12 cellular contexts compared by ENCODE assay signal in the genomic region with DNA sequence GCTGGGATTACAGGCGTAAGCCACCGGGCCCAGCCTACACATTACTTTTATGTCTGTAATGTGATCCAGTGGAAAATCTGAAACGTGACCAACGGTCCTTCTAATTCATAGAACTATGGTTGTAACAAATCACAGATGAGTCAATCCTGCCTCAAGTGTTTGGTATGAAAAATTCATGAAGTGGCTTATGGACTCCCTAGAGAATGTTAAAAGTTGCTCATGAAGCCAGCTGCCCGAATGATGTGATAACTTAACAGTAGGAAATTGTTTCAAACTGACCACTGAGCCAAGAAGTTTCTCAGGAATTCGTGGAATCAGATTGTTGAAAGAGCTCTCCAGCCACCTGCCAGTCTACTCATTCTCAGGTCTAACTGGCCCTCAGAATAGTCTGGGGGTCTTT. TPM values are rescaled to one million over a fixed set of nuclear protein-coding genes. Genes with fewer than 3 reads are reported as not detected.
DNase-seq lines count a peak whose midpoint lies in the region; ATAC-seq and TF ChIP-seq lines count a peak whose summit lies in the region.
"Had no signal": no experiment of that assay in that cellular context is flagged by ENCODE, and none has a peak within 500 bp of the region (broad histone marks: within the 10 kb centered on the region; RNA-seq: fewer than 3 reads in every experiment).

No MANE protein-coding gene starts in this region.

- TF ChIP-seq CTCF in mammary epithelial cell (conservative IDR thresholded peaks at IDR 0.05 in 1 of 2, IDR thresholded peaks at IDR 0.05 in 1 of 2; ENCODE audit: extremely low read depth in 1 of 2, insufficient read depth in 1 of 2, low read depth in 1 of 2, low read length in 2 of 2): no peak
- TF ChIP-seq CTCF in endothelial cell (IDR thresholded peaks at IDR 0.05; ENCODE audit: unreplicated experiment): no peak

- H3K4me2 ChIP-seq in mammary epithelial cell (ENCODE audit: insufficient read depth, low read depth, low read length): no peak overlapping the region

- peak; percentile 88 for DNase-seq in AG08395 (ENCODE audit: low spot score)
- DNase-seq in HT1080 (ENCODE audit: low read depth): peak; percentile 87
- peak; percentile 62 for DNase-seq in mammary epithelial cell
- DNase-seq in kidney glomerular epithelial cell (lab: John Stamatoyannopoulos, UW): peak; percentile 51
- no peak for DNase-seq in HuH-7 (ENCODE audit: low spot score)
- no peak for DNase-seq in activated T-helper 1 cell treated with anti-CD3 and anti-CD28 coated beads, Interleukin-12 subunit alpha, Interleukin-12 subunit beta, Interleukin-2, Interleukin-4 antibody, amounts not matched to agents 30 ng/mL and 10 ng/mL and 1 ng/mL, durations not matched to agents 14 hours and 24 hours and 36 hours (ENCODE audit: low spot score)
- no peak for DNase-seq in endothelial cell (ENCODE audit: low spot score)
- DNase-seq: substantia nigra had no signal

- no peaks in the 10 kb centered on the region for H3K36me3 ChIP-seq in mammary epithelial cell (ENCODE audit: insufficient read depth, low read length)

- no peaks in the 10 kb centered on the region for H3K27me3 ChIP-seq in mammary epithelial cell (ENCODE audit: insufficient read depth, low read length)

- dilution Hi-C loops in mammary epithelial cell (cut with HindIII; ENCODE audit: low sequenced_read_pairs): loop anchor here (5.0 kb wide), 1 partner anchor 94 kb away; a partner anchor contains a TSS

- ATAC-seq in GM19035 (IDR thresholded peaks at IDR 0.05; ENCODE audit: unreplicated experiment): no peak
- ATAC-seq: GM12878 had no signal

- no peaks in the 10 kb centered on the region for H3K4me1 ChIP-seq in mammary epithelial cell (ENCODE audit: insufficient read depth, low read length)

- no peak overlapping the region for H3K27ac ChIP-seq in mammary epithelial cell (ENCODE audit: insufficient read depth, low read depth, low read length)
- H3K27ac ChIP-seq: HL-60 had no signal

- no TSS peak for BruUV-seq in mammary epithelial cell (replicated peaks; lab: Mats Ljungman, UMichigan)

- H3K9me3 Mint-ChIP-seq in activated T-helper 1 cell treated with anti-CD3 and anti-CD28 coated beads, Interleukin-12 subunit alpha, Interleukin-12 subunit beta, Interleukin-2, Interleukin-4 antibody, amounts not matched to agents 30 ng/mL and 10 ng/mL and 1 ng/mL, durations not matched to agents 14 hours and 24 hours and 36 hours: no peaks in the 10 kb centered on the region
- no peaks in the 10 kb centered on the region for H3K9me3 Mint-ChIP-seq in endothelial cell (ENCODE audit: unreplicated experiment)
- H3K9me3 Mint-ChIP-seq: T-helper 1 cell treated with Interleukin-12 subunit alpha and Interleukin-12 subunit beta and Interleukin-4 antibody, amounts not matched to agents 30 μg/mL and 1 μg/mL, for 36 hours had no signal

- no peak overlapping the region for H3K9ac ChIP-seq in mammary epithelial cell (ENCODE audit: insufficient read depth, low read length)

- H3K9me3 ChIP-seq in mammary epithelial cell (replicated peaks; ENCODE audit: insufficient read depth, low read length): no peaks in the 10 kb centered on the region

- intact Hi-C loops in mammary epithelial cell (cut with micrococcal nuclease): no loop called here
- intact Hi-C loops in activated T-helper 1 cell treated with anti-CD3 and anti-CD28 coated beads, Interleukin-12 subunit alpha, Interleukin-12 subunit beta, Interleukin-2, Interleukin-4 antibody, amounts not matched to agents 30 ng/mL and 10 ng/mL and 1 ng/mL, durations not matched to agents 14 hours and 24 hours and 36 hours (cut with micrococcal nuclease): no loop called here

- no peak overlapping the region for H2AFZ ChIP-seq in mammary epithelial cell (ENCODE audit: low read depth, low read length)

- 33% methylated on average over 6 of the region's 6 CpGs for WGBS in mammary epithelial cell (ENCODE audit: low coverage, missing lambda C conversion rate)

- H3K27me3 Mint-ChIP-seq in activated T-helper 1 cell treated with anti-CD3 and anti-CD28 coated beads, Interleukin-12 subunit alpha, Interleukin-12 subunit beta, Interleukin-2, Interleukin-4 antibody, amounts not matched to agents 30 ng/mL and 10 ng/mL and 1 ng/mL, durations not matched to agents 14 hours and 24 hours and 36 hours (ENCODE audit: insufficient read depth): no peaks in the 10 kb centered on the region
- no peaks in the 10 kb centered on the region for H3K27me3 Mint-ChIP-seq in endothelial cell (ENCODE audit: unreplicated experiment)

- CTCF ChIA-PET in mammary epithelial cell (lab: Charles Lee; ENCODE audit: low non-redundant PET): no interaction called here

- H3K4me3 Mint-ChIP-seq in activated T-helper 1 cell treated with anti-CD3 and anti-CD28 coated beads, Interleukin-12 subunit alpha, Interleukin-12 subunit beta, Interleukin-2, Interleukin-4 antibody, amounts not matched to agents 30 ng/mL and 10 ng/mL and 1 ng/mL, durations not matched to agents 14 hours and 24 hours and 36 hours: no peak overlapping the region
- H3K4me3 Mint-ChIP-seq in endothelial cell (ENCODE audit: unreplicated experiment): no peak overlapping the region
- H3K4me3 Mint-ChIP-seq: T-helper 1 cell treated with Interleukin-12 subunit alpha and Interleukin-12 subunit beta and Interleukin-4 antibody, amounts not matched to agents 30 μg/mL and 1 μg/mL, for 36 hours had no signal

- no peaks in the 10 kb centered on the region for H3K36me3 Mint-ChIP-seq in activated T-helper 1 cell treated with anti-CD3 and anti-CD28 coated beads, Interleukin-12 subunit alpha, Interleukin-12 subunit beta, Interleukin-2, Interleukin-4 antibody, amounts not matched to agents 30 ng/mL and 10 ng/mL and 1 ng/mL, durations not matched to agents 14 hours and 24 hours and 36 hours (ENCODE audit: low read depth)
- peaks cover 3% of the 10 kb centered on the region for H3K36me3 Mint-ChIP-seq in endothelial cell (ENCODE audit: low read depth, unreplicated experiment)

- no peaks in the 10 kb centered on the region for H3K79me2 ChIP-seq in mammary epithelial cell (ENCODE audit: insufficient read depth, low read length)

- no peaks in the 10 kb centered on the region for H3K4me1 Mint-ChIP-seq in activated T-helper 1 cell treated with anti-CD3 and anti-CD28 coated beads, Interleukin-12 subunit alpha, Interleukin-12 subunit beta, Interleukin-2, Interleukin-4 antibody, amounts not matched to agents 30 ng/mL and 10 ng/mL and 1 ng/mL, durations not matched to agents 14 hours and 24 hours and 36 hours (ENCODE audit: low read depth)
- peaks cover 4% of the 10 kb centered on the region for H3K4me1 Mint-ChIP-seq in endothelial cell (ENCODE audit: unreplicated experiment)

- H3K4me3 ChIP-seq in mammary epithelial cell (replicated peaks in 1 of 3; ENCODE audit: insufficient read depth in 1 of 3, low read depth in 2 of 3, low read length in 3 of 3): no peak overlapping the region
- H3K4me3 ChIP-seq: GM12878 had no signal

- in situ Hi-C loops in mammary epithelial cell (cut with MboI; ENCODE audit: low sequenced_read_pairs in 2 of 2): no loop called here

- H4K20me1 ChIP-seq in mammary epithelial cell (ENCODE audit: insufficient read depth, low read length): no peaks in the 10 kb centered on the region

- H3K27ac Mint-ChIP-seq in activated T-helper 1 cell treated with anti-CD3 and anti-CD28 coated beads, Interleukin-12 subunit alpha, Interleukin-12 subunit beta, Interleukin-2, Interleukin-4 antibody, amounts not matched to agents 30 ng/mL and 10 ng/mL and 1 ng/mL, durations not matched to agents 14 hours and 24 hours and 36 hours: no peak overlapping the region
- no peak overlapping the region for H3K27ac Mint-ChIP-seq in endothelial cell (ENCODE audit: unreplicated experiment)
- H3K27ac Mint-ChIP-seq: T-helper 1 cell treated with Interleukin-12 subunit alpha and Interleukin-12 subunit beta and Interleukin-4 antibody, amounts not matched to agents 30 μg/mL and 1 μg/mL, for 36 hours had no signal

RNA-seq across cellular contexts. Expression of a gene that starts 59.4 kb away (rescaled TPM):
- total RNA-seq in HT1080 (2014; rRNA removed; shearing (Covaris generic)): 8.9 and 17.7 TPM in 2 replicates
- 22.2 and 24.4 TPM in 2 replicates for polyA plus RNA-seq in HT1080 (2015; cell fraction: cytosol; rRNA removed)
- 20.0 and 21.8 TPM in 2 replicates for polyA plus RNA-seq in HT1080 (2015; cell fraction: nucleus; rRNA removed)
- total RNA-seq in mammary epithelial cell (10 to 100 TPM; 27.5 to 42.8 TPM), endothelial cell (ENCODE audit: unreplicated experiment) (167 TPM)
- 16.9 TPM for polyA plus RNA-seq in mammary epithelial cell
- 37.5 TPM for polyA minus RNA-seq in mammary epithelial cell
- total RNA-seq in activated T-helper 1 cell treated with anti-CD3 and anti-CD28 coated beads, Interleukin-12 subunit alpha, Interleukin-12 subunit beta, Interleukin-2, Interleukin-4 antibody, amounts not matched to agents 30 ng/mL and 10 ng/mL and 1 ng/mL, durations not matched to agents 14 hours and 24 hours and 36 hours: 0.34 and 0.42 TPM in 2 replicates

Comparison
In these comparisons a context has a peak if more than half of its experiments do, and no peak if none do; other contexts are left out.
1. DNase-seq: peak in AG08395 (single experiment), HT1080 (single experiment), mammary epithelial cell (single experiment) and kidney glomerular epithelial cell (single experiment); none in HuH-7 (single experiment), activated T-helper 1 cell treated with anti-CD3 and anti-CD28 coated beads, Interleukin-12 subunit alpha, Interleukin-12 subunit beta, Interleukin-2, Interleukin-4 antibody, amounts not matched to agents 30 ng/mL and 10 ng/mL and 1 ng/mL, durations not matched to agents 14 hours and 24 hours and 36 hours (single experiment) and endothelial cell (single experiment).